10 cellular contexts compared by ENCODE assay signal in genomic region chr1:247104965-247105364, GRCh38. TPM values are rescaled to one million over a fixed set of nuclear protein-coding genes. Genes with fewer than 3 reads are reported as not detected.
A peak's percentile ranks its signal among the peaks of the same experiment; 100 is the strongest.
DNase-seq lines count a peak whose midpoint lies in the region; ATAC-seq and TF ChIP-seq lines count a peak whose summit lies in the region.
"Had no signal": no experiment of that assay in that cellular context is flagged by ENCODE, and none has a peak within 500 bp of the region (broad histone marks: within the 10 kb centered on the region; RNA-seq: fewer than 3 reads in every experiment).

No MANE protein-coding gene starts in this region.

- H3K27me3 Mint-ChIP-seq in T-helper 2 cell treated with Interferon-gamma antibody and Interleukin-4, amounts not matched to agents 5 μg/mL and 100 μg/mL, for 36 hours (ENCODE audit: low read depth): peaks cover 34% of the 10 kb centered on the region

- peaks cover 58% of the 10 kb centered on the region for H3K9me3 Mint-ChIP-seq in T-helper 2 cell treated with Interferon-gamma antibody and Interleukin-4, amounts not matched to agents 5 μg/mL and 100 μg/mL, for 36 hours

- no peaks in the 10 kb centered on the region for H3K9me2 ChIP-seq in PC-3 (replicated peaks; ENCODE audit: low read length)

- no peaks in the 10 kb centered on the region for H3F3A ChIP-seq in PC-3 (ENCODE audit: low read length, unreplicated experiment)

- peaks cover 14% of the 10 kb centered on the region; the same call in 1 of the 2 replicates for H4K20me1 ChIP-seq in PC-3 (ENCODE audit: low read length)

- peaks cover 19% of the 10 kb centered on the region for H3K9me3 ChIP-seq in PC-3 (ENCODE audit: low read length)

- peaks cover 17% of the 10 kb centered on the region for H3K4me1 ChIP-seq in PC-3 (ENCODE audit: insufficient read depth, low read length)
- H3K4me1 ChIP-seq: A549 had no signal

- ATAC-seq in PC-3 (no peak), GM21529 (IDR thresholded peaks at IDR 0.05; ENCODE audit: unreplicated experiment) (no peak)

- no peak overlapping the region for H3K27ac ChIP-seq in PC-3 (ENCODE audit: low read length)

- H3K4me1 Mint-ChIP-seq in T-helper 2 cell treated with Interferon-gamma antibody and Interleukin-4, amounts not matched to agents 5 μg/mL and 100 μg/mL, for 36 hours (ENCODE audit: low read depth): peaks cover 9% of the 10 kb centered on the region

- intact Hi-C loops in PC-3 (cut with micrococcal nuclease): loop anchor here (2.0 kb wide), 2 partner anchors 96 to 174 kb away; partner anchors contain the start of genes AHCTF1 and ZNF695

- BruUV-seq in PC-3 (replicated peaks; lab: Mats Ljungman, UMichigan): no TSS peak

- peak overlapping the region; percentile 97; the same call in 1 of the 2 replicates for H2AFZ ChIP-seq in PC-3 (ENCODE audit: low read length)

- no peak overlapping the region for H3K9ac ChIP-seq in PC-3 (ENCODE audit: low read length)

- TF ChIP-seq CTCF in PC-3 (conservative IDR thresholded peaks at IDR 0.05; ENCODE audit: low read depth, low read length) (no peak), foreskin fibroblast (IDR thresholded peaks at IDR 0.05; ENCODE audit: low read depth, low read length) (no peak), GM10248 (IDR thresholded peaks at IDR 0.05; ENCODE audit: control extremely low read depth, extremely low read depth, low read depth, missing control alignments) (no peak)

- CTCF ChIA-PET in PC-3 (lab: Charles Lee) (no interaction called here), GM10248 (lab: Yijun Ruan, JAX) (interaction anchor here (1.5 kb wide), 1 partner anchor 15 kb away, joined by 4 read pairs; no protein-coding TSS in a partner anchor)

- H3K36me3 ChIP-seq in PC-3 (ENCODE audit: low read depth, low read length): peaks cover 29% of the 10 kb centered on the region

- H3K4me3 ChIP-seq in PC-3 (ENCODE audit: low read length): peak overlapping the region; percentile 98; the same call in 1 of the 2 replicates
- peak overlapping the region; percentile 92 to 97 for H3K4me3 ChIP-seq in foreskin fibroblast (ENCODE audit: low read depth in 1 of 2, low read length in 2 of 2)
- H3K4me3 ChIP-seq in skeletal muscle cell (ENCODE audit: low read depth, low read length): peak overlapping the region; percentile 97

- peaks cover 40% of the 10 kb centered on the region for H3K36me3 Mint-ChIP-seq in T-helper 2 cell treated with Interferon-gamma antibody and Interleukin-4, amounts not matched to agents 5 μg/mL and 100 μg/mL, for 36 hours (ENCODE audit: low read depth)

- no peak overlapping the region for H3K27ac Mint-ChIP-seq in T-helper 2 cell treated with Interferon-gamma antibody and Interleukin-4, amounts not matched to agents 5 μg/mL and 100 μg/mL, for 36 hours

- peaks cover 41% of the 10 kb centered on the region for H3K79me2 ChIP-seq in PC-3 (ENCODE audit: low read length)

- H3K27me3 ChIP-seq in PC-3 (ENCODE audit: low read length): no peaks in the 10 kb centered on the region

- H3K4me2 ChIP-seq in PC-3 (ENCODE audit: low read length): peak overlapping the region; percentile 87

- peak overlapping the region; percentile 27 for H3K4me3 Mint-ChIP-seq in T-helper 2 cell treated with Interferon-gamma antibody and Interleukin-4, amounts not matched to agents 5 μg/mL and 100 μg/mL, for 36 hours

- no peak for DNase-seq in T-helper 2 cell treated with Interferon-gamma antibody and Interleukin-4, amounts not matched to agents 5 μg/mL and 100 μg/mL, for 36 hours (ENCODE audit: low spot score)
- DNase-seq in T-helper 2 cell (no peak), PC-3 (no peak), foreskin fibroblast (no peak), skeletal muscle cell (ENCODE audit: low read depth) (no peak), DMS79 treated with DMSO at 0.1 percent for 48 hours (lab: John Stamatoyannopoulos, UW) (no peak), GM10248 (ENCODE audit: extremely low spot score) (no peak)
- DNase-seq: cortex of kidney had no signal

- POLR2A ChIA-PET in PC-3 (lab: Charles Lee; ENCODE audit: unreplicated experiment): no interaction called here
- POLR2A ChIA-PET in GM10248 (lab: Yijun Ruan, JAX): interaction anchor here (0.7 kb wide), 1 partner anchor 285 kb away, joined by 8 read pairs; no protein-coding TSS in a partner anchor

RNA-seq across cellular contexts. Expression of gene ZNF669, which starts 0.8 kb away (rescaled TPM):
- 12.3 and 14.1 TPM in 2 replicates for total RNA-seq in PC-3 (2014; rRNA removed)

RNA-seq across cellular contexts. Expression of gene ZNF670, which starts 26.4 kb away (rescaled TPM):
- 5.6 and 5.9 TPM in 2 replicates for total RNA-seq in PC-3 (2014; rRNA removed)
